ENCODE assay signal across 1 cellular context in the genomic region with DNA sequence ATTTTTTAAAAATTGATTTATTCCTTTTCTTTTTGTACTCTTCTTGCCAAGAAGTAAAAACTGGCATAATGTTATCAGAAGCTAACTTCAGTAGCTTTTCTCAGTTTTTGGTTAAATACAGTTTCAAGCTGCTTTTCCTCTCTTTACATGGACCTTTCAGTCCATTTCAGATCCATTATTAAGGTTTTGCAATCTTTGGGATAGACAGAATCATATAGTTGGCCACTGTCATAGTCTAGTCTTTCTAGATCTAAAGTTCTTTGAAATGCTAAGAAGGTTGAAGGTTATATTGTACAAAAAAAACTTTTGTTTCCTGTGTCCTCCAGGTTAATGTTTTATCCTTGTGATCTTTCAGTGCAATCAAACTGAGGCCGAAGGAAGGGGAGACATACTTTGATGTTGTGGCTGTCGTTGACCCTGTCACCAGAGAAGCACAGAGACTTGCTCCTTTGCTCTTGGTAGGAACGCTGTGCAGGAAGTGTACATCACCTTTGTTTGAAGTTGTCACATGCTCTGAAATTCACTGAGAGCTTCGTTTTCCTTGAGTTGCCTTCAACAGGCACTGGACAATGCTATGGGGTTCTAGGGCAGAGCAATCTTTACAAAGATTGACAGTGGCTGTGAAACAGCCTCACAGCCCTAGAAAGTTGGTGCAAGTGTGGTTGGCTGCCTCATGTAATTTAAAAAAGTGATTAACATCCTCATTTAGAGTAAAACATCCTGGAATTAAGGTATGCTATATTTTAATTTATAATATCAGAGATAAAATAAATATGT.
TF ChIP-seq lines count a peak whose summit lies in the region.

No MANE protein-coding gene starts in this region.

TF ChIP-seq in HepG2, 621 proteins besides CTCF, POLR2A, EP300 and RAD21 (continued from another document and continues in another):
- TF ChIP-seq, protein P1, sequence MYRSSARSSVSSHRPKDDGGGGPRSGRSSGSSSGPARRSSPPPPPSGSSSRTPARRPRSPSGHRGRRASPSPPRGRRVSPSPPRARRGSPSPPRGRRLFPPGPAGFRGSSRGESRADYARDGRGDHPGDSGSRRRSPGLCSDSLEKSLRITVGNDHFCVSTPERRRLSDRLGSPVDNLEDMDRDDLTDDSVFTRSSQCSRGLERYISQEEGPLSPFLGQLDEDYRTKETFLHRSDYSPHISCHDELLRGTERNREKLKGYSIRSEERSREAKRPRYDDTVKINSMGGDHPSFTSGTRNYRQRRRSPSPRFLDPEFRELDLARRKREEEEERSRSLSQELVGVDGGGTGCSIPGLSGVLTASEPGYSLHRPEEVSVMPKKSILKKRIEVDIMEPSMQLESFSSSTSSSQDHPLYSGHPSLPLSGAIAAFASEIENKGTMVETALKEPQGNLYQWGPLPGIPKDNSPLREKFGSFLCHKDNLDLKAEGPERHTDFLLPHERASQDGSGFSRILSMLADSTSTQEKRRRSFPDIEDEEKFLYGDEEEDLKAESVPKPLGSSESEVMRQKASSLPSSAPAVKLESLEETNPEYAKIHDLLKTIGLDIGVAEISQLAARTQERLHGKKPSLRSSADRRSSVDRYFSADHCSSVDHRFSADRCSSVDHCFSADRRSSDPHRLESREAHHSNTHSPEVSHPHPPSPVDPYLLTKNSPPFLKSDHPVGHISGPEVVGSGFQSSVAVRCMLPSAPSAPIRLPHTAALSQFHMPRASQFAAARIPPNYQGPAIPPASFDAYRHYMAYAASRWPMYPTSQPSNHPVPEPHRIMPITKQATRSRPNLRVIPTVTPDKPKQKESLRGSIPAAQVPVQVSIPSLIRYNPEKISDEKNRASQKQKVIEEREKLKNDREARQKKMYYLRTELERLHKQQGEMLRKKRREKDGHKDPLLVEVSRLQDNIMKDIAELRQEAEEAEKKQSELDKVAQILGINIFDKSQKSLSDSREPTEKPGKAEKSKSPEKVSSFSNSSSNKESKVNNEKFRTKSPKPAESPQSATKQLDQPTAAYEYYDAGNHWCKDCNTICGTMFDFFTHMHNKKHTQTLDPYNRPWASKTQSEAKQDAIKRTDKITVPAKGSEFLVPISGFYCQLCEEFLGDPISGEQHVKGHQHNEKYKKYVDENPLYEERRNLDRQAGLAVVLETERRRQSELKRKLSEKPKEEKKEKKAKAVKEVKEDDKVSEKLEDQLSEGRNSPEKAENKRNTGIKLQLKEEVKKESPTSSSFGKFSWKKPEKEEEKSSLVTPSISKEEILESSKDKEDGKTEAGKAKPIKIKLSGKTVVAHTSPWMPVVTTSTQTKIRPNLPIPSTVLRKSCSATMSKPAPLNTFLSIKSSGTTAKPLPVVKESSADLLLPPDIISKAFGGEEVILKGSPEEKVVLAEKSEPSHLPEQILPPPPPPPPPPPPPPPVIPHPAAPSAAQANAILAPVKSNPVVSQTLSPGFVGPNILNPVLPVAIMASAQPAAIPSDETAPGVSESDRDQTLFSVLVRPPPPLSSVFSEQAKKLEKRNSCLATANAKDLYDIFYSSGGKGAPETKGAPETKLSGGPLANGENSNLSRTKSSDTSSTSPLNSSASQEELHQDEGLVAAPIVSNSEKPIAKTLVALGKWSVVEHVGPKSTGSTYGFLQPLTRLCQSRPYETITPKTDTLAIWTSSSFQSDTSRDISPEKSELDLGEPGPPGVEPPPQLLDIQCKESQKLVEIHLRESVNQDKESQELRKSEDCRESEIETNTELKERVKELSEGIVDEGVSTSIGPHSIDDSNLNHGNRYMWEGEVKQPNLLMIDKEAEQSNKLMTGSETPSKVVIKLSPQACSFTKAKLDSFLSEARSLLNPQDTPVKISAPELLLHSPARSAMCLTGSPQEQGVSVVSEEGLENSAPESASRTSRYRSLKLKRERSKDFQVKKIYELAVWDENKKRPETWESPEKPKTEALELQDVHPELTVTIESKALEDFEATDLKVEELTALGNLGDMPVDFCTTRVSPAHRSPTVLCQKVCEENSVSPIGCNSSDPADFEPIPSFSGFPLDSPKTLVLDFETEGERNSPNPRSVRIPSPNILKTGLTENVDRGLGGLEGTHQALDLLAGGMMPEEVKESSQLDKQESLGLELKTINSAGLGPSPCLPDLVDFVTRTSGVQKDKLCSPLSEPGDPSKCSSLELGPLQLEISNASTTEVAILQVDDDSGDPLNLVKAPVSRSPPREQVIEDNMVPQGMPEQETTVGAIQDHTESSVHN (CRISPR knock-in tag; IDR thresholded peaks at IDR 0.05): no peak
- TF ChIP-seq RARG (CRISPR knock-in tag; IDR thresholded peaks at IDR 0.05; ENCODE audit: low read depth) (no peak), PITX1 (CRISPR knock-in tag; IDR thresholded peaks at IDR 0.05) (peak; percentile 98), ZNF282 (IDR thresholded peaks at IDR 0.05; ENCODE audit: partially characterized antibody) (no peak), CEBPB (IDR thresholded peaks at IDR 0.05; ENCODE audit: borderline replicate concordance, low read depth, low read length) (peak; percentile 88), RBFOX2 (IDR thresholded peaks at IDR 0.05; ENCODE audit: low read depth, low read length) (peak; percentile 66), ZNF367 (CRISPR knock-in tag; IDR thresholded peaks at IDR 0.05; ENCODE audit: borderline replicate concordance) (no peak), TEAD3 (CRISPR knock-in tag; optimal IDR thresholded peaks at IDR 0.05; ENCODE audit: borderline replicate concordance) (peak; percentile 95), SRF (IDR thresholded peaks at IDR 0.05; ENCODE audit: low read depth, low read length) (0 out of 2 replicates have a peak, but pooled peaks have one; percentile 40), NFKBIZ (CRISPR knock-in tag; IDR thresholded peaks at IDR 0.05) (peak; percentile 95), ZNF232 (CRISPR knock-in tag; IDR thresholded peaks at IDR 0.05; ENCODE audit: borderline replicate concordance) (peak; percentile 76; the same call in 1 of the 2 replicates), CREB1 (IDR thresholded peaks at IDR 0.05) (peak; percentile 43; the same call in 1 of the 2 replicates), CREB1 (CRISPR knock-in tag; IDR thresholded peaks at IDR 0.05) (peak; percentile 81), TCF7L2 (IDR thresholded peaks at IDR 0.05; ENCODE audit: low read depth, low read length) (peak; percentile 98), ZNF10 (CRISPR knock-in tag; IDR thresholded peaks at IDR 0.05; ENCODE audit: borderline replicate concordance, low read depth) (no peak), AKAP8 (CRISPR knock-in tag; IDR thresholded peaks at IDR 0.05) (no peak), KLF16 (CRISPR knock-in tag; IDR thresholded peaks at IDR 0.05) (peak in 1 of 2 experiments; percentile 84; a peak in 2 of 4 replicates), TBL1XR1 (IDR thresholded peaks at IDR 0.05; ENCODE audit: borderline replicate concordance, low read length, partially characterized antibody) (peak; percentile 81), NFIC (IDR thresholded peaks at IDR 0.05; ENCODE audit: low read length) (peak; percentile 98), ZNF121 (CRISPR knock-in tag; IDR thresholded peaks at IDR 0.05) (peak; percentile 55; the same call in 1 of the 2 replicates), ZNF629 (CRISPR knock-in tag; conservative IDR thresholded peaks at IDR 0.05) (peak; percentile 56; the same call in 1 of the 2 replicates), KMT2B (CRISPR knock-in tag; IDR thresholded peaks at IDR 0.05) (peak; percentile 71; the same call in 1 of the 2 replicates)
- TF ChIP-seq, protein P2, sequence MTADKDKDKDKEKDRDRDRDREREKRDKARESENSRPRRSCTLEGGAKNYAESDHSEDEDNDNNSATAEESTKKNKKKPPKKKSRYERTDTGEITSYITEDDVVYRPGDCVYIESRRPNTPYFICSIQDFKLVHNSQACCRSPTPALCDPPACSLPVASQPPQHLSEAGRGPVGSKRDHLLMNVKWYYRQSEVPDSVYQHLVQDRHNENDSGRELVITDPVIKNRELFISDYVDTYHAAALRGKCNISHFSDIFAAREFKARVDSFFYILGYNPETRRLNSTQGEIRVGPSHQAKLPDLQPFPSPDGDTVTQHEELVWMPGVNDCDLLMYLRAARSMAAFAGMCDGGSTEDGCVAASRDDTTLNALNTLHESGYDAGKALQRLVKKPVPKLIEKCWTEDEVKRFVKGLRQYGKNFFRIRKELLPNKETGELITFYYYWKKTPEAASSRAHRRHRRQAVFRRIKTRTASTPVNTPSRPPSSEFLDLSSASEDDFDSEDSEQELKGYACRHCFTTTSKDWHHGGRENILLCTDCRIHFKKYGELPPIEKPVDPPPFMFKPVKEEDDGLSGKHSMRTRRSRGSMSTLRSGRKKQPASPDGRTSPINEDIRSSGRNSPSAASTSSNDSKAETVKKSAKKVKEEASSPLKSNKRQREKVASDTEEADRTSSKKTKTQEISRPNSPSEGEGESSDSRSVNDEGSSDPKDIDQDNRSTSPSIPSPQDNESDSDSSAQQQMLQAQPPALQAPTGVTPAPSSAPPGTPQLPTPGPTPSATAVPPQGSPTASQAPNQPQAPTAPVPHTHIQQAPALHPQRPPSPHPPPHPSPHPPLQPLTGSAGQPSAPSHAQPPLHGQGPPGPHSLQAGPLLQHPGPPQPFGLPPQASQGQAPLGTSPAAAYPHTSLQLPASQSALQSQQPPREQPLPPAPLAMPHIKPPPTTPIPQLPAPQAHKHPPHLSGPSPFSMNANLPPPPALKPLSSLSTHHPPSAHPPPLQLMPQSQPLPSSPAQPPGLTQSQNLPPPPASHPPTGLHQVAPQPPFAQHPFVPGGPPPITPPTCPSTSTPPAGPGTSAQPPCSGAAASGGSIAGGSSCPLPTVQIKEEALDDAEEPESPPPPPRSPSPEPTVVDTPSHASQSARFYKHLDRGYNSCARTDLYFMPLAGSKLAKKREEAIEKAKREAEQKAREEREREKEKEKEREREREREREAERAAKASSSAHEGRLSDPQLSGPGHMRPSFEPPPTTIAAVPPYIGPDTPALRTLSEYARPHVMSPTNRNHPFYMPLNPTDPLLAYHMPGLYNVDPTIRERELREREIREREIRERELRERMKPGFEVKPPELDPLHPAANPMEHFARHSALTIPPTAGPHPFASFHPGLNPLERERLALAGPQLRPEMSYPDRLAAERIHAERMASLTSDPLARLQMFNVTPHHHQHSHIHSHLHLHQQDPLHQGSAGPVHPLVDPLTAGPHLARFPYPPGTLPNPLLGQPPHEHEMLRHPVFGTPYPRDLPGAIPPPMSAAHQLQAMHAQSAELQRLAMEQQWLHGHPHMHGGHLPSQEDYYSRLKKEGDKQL (CRISPR knock-in tag; IDR thresholded peaks at IDR 0.05; ENCODE audit: low read depth): peak; percentile 94
- TF ChIP-seq, protein P3, sequence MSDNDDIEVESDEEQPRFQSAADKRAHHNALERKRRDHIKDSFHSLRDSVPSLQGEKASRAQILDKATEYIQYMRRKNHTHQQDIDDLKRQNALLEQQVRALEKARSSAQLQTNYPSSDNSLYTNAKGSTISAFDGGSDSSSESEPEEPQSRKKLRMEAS (IDR thresholded peaks at IDR 0.05): peak; percentile 98
- TF ChIP-seq, protein P4, sequence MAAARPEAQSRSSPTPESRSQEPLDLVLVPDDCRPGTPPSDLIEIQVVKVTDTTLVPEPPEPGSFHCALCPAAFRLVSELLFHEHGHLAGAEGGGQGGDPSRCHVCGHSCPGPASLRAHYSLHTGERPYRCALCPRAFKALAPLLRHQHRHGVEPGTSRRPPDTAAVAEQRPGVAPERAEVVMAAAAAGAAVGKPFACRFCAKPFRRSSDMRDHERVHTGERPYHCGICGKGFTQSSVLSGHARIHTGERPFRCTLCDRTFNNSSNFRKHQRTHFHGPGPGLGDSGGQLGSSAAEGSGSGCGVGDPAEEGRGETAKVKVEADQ (CRISPR knock-in tag; IDR thresholded peaks at IDR 0.05; ENCODE audit: borderline replicate concordance): no peak
- TF ChIP-seq, protein P5, sequence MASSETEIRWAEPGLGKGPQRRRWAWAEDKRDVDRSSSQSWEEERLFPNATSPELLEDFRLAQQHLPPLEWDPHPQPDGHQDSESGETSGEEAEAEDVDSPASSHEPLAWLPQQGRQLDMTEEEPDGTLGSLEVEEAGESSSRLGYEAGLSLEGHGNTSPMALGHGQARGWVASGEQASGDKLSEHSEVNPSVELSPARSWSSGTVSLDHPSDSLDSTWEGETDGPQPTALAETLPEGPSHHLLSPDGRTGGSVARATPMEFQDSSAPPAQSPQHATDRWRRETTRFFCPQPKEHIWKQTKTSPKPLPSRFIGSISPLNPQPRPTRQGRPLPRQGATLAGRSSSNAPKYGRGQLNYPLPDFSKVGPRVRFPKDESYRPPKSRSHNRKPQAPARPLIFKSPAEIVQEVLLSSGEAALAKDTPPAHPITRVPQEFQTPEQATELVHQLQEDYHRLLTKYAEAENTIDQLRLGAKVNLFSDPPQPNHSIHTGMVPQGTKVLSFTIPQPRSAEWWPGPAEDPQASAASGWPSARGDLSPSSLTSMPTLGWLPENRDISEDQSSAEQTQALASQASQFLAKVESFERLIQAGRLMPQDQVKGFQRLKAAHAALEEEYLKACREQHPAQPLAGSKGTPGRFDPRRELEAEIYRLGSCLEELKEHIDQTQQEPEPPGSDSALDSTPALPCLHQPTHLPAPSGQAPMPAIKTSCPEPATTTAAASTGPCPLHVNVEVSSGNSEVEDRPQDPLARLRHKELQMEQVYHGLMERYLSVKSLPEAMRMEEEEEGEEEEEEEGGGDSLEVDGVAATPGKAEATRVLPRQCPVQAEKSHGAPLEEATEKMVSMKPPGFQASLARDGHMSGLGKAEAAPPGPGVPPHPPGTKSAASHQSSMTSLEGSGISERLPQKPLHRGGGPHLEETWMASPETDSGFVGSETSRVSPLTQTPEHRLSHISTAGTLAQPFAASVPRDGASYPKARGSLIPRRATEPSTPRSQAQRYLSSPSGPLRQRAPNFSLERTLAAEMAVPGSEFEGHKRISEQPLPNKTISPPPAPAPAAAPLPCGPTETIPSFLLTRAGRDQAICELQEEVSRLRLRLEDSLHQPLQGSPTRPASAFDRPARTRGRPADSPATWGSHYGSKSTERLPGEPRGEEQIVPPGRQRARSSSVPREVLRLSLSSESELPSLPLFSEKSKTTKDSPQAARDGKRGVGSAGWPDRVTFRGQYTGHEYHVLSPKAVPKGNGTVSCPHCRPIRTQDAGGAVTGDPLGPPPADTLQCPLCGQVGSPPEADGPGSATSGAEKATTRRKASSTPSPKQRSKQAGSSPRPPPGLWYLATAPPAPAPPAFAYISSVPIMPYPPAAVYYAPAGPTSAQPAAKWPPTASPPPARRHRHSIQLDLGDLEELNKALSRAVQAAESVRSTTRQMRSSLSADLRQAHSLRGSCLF (CRISPR knock-in tag; IDR thresholded peaks at IDR 0.05; ENCODE audit: borderline replicate concordance): no peak
- TF ChIP-seq, protein P6, sequence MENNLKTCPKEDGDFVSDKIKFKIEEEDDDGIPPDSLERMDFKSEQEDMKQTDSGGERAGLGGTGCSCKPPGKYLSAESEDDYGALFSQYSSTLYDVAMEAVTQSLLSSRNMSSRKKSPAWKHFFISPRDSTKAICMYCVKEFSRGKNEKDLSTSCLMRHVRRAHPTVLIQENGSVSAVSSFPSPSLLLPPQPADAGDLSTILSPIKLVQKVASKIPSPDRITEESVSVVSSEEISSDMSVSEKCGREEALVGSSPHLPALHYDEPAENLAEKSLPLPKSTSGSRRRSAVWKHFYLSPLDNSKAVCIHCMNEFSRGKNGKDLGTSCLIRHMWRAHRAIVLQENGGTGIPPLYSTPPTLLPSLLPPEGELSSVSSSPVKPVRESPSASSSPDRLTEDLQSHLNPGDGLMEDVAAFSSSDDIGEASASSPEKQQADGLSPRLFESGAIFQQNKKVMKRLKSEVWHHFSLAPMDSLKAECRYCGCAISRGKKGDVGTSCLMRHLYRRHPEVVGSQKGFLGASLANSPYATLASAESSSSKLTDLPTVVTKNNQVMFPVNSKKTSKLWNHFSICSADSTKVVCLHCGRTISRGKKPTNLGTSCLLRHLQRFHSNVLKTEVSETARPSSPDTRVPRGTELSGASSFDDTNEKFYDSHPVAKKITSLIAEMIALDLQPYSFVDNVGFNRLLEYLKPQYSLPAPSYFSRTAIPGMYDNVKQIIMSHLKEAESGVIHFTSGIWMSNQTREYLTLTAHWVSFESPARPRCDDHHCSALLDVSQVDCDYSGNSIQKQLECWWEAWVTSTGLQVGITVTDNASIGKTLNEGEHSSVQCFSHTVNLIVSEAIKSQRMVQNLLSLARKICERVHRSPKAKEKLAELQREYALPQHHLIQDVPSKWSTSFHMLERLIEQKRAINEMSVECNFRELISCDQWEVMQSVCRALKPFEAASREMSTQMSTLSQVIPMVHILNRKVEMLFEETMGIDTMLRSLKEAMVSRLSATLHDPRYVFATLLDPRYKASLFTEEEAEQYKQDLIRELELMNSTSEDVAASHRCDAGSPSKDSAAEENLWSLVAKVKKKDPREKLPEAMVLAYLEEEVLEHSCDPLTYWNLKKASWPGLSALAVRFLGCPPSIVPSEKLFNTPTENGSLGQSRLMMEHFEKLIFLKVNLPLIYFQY (CRISPR knock-in tag; IDR thresholded peaks at IDR 0.05; ENCODE audit: borderline replicate concordance): peak; percentile 76
